ENCODE assay signal across 1 cellular context in the genomic region with DNA sequence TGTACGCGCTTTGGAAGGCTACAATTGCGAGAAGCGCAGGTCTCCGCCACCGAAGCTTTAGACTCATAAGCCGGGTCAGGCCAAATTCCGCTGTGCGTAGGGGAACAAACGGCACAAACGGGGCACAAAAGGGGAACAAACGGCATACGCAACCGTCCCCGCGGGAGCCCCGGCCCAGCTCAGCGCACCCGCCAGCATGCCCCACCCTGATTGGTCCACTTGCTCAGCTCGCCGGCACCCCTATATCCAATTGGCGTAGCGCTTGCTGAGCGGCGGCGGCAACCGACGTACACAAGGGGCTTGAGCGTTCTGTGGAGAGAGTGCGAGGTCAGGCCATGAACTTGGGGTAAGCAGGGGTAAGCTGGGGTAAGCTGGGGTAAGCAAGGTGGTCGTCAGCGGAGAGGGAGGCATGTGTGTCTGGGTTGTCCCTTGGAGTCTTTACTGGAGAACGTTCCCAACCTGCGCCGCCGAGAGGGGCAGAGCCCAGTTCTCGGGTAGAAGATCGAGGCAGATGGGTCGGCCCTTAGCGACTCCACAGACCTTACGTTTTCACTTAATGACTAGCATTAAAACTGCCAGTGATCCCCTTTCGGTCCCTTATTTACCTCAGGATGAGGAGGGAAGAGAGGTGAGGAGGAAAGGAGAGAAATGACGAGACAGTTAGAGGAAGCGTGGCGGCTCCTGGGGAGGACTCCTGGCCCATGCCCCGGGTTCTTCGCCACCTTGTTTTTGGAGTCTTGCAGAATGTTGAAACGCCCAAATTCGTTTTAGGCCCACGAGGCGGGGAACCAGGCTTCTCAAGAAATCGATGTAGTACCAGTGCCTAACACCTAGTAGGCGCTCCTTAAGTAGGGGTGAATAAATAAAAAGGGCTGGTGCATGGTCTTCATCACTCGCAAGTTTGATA.
TF ChIP-seq lines count a peak whose summit lies in the region.

A gene (plus strand): TSS at position 268 of the 907 bp plus-strand sequence. CDS start 68 bp downstream, at position 336.

TF ChIP-seq in HepG2, 621 proteins besides CTCF, POLR2A, EP300 and RAD21 (continued from another document and continues in another):
- TF ChIP-seq, protein P1, sequence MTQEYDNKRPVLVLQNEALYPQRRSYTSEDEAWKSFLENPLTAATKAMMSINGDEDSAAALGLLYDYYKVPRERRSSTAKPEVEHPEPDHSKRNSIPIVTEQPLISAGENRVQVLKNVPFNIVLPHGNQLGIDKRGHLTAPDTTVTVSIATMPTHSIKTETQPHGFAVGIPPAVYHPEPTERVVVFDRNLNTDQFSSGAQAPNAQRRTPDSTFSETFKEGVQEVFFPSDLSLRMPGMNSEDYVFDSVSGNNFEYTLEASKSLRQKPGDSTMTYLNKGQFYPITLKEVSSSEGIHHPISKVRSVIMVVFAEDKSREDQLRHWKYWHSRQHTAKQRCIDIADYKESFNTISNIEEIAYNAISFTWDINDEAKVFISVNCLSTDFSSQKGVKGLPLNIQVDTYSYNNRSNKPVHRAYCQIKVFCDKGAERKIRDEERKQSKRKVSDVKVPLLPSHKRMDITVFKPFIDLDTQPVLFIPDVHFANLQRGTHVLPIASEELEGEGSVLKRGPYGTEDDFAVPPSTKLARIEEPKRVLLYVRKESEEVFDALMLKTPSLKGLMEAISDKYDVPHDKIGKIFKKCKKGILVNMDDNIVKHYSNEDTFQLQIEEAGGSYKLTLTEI (CRISPR knock-in tag; conservative IDR thresholded peaks at IDR 0.05), result no peak
- 0 out of 2 replicates have a peak, but pooled peaks have one; percentile 38 for TF ChIP-seq ZFP41 (CRISPR knock-in tag; IDR thresholded peaks at IDR 0.05; ENCODE audit: borderline replicate concordance)
- no peak for TF ChIP-seq ZNF550 (CRISPR knock-in tag; IDR thresholded peaks at IDR 0.05; ENCODE audit: borderline replicate concordance)
- peak; percentile 68; the same call in 1 of the 2 replicates for TF ChIP-seq NFKB2 (CRISPR knock-in tag; IDR thresholded peaks at IDR 0.05; ENCODE audit: borderline replicate concordance)
- TF ChIP-seq ADNP (CRISPR knock-in tag; IDR thresholded peaks at IDR 0.05), result no peak
- TF ChIP-seq ZNF839 (CRISPR knock-in tag; IDR thresholded peaks at IDR 0.05; ENCODE audit: borderline replicate concordance), result 0 out of 2 replicates have a peak, but pooled peaks have one; percentile 16
- TF ChIP-seq ZSCAN20 (CRISPR knock-in tag; IDR thresholded peaks at IDR 0.05; ENCODE audit: borderline replicate concordance), result no peak
- no peak for TF ChIP-seq ZNF24 (IDR thresholded peaks at IDR 0.05)
- TF ChIP-seq, protein P2, sequence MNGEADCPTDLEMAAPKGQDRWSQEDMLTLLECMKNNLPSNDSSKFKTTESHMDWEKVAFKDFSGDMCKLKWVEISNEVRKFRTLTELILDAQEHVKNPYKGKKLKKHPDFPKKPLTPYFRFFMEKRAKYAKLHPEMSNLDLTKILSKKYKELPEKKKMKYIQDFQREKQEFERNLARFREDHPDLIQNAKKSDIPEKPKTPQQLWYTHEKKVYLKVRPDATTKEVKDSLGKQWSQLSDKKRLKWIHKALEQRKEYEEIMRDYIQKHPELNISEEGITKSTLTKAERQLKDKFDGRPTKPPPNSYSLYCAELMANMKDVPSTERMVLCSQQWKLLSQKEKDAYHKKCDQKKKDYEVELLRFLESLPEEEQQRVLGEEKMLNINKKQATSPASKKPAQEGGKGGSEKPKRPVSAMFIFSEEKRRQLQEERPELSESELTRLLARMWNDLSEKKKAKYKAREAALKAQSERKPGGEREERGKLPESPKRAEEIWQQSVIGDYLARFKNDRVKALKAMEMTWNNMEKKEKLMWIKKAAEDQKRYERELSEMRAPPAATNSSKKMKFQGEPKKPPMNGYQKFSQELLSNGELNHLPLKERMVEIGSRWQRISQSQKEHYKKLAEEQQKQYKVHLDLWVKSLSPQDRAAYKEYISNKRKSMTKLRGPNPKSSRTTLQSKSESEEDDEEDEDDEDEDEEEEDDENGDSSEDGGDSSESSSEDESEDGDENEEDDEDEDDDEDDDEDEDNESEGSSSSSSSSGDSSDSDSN (CRISPR knock-in tag; IDR thresholded peaks at IDR 0.05), result peak; percentile 46; the same call in 1 of the 2 replicates
- TF ChIP-seq HNRNPLL (IDR thresholded peaks at IDR 0.05; ENCODE audit: low read depth, low read length, poor library complexity, severe bottlenecking), result peak; percentile 69
- TF ChIP-seq ZSCAN9 (CRISPR knock-in tag; IDR thresholded peaks at IDR 0.05; ENCODE audit: borderline replicate concordance), result no peak
- no peak for TF ChIP-seq MYNN (CRISPR knock-in tag; IDR thresholded peaks at IDR 0.05; ENCODE audit: low read depth)
- TF ChIP-seq ETV5 (CRISPR knock-in tag; IDR thresholded peaks at IDR 0.05; ENCODE audit: borderline replicate concordance), result no peak
- TF ChIP-seq ZNF235 (CRISPR knock-in tag; IDR thresholded peaks at IDR 0.05; ENCODE audit: borderline replicate concordance), result 0 out of 2 replicates have a peak, but pooled peaks have one; percentile 49
- TF ChIP-seq HNRNPL (IDR thresholded peaks at IDR 0.05; ENCODE audit: low read depth, low read length), result no peak
- TF ChIP-seq ZNF552 (CRISPR knock-in tag; IDR thresholded peaks at IDR 0.05; ENCODE audit: borderline replicate concordance), result no peak
- peak; percentile 28; the same call in 1 of the 2 replicates for TF ChIP-seq FOSL2 (CRISPR knock-in tag; IDR thresholded peaks at IDR 0.05)
- no peak for TF ChIP-seq EHMT2 (IDR thresholded peaks at IDR 0.05; ENCODE audit: borderline replicate concordance, low read depth, low read length)
- TF ChIP-seq, protein P3, sequence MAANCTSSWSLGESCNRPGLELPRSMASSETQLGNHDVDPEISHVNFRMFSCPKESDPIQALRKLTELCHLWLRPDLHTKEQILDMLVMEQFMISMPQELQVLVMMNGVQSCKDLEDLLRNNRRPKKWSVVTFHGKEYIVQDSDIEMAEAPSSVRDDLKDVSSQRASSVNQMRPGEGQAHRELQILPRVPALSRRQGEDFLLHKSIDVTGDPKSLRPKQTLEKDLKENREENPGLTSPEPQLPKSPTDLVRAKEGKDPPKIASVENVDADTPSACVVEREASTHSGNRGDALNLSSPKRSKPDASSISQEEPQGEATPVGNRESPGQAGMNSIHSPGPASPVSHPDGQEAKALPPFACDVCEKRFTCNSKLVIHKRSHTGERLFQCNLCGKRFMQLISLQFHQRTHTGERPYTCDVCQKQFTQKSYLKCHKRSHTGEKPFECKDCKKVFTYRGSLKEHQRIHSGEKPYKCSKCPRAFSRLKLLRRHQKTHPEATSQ (CRISPR knock-in tag; IDR thresholded peaks at IDR 0.05; ENCODE audit: borderline replicate concordance), result no peak
- TF ChIP-seq HDAC6 (IDR thresholded peaks at IDR 0.05; ENCODE audit: low read depth, low read length), result no peak
- no peak for TF ChIP-seq ZFP36L2 (CRISPR knock-in tag; IDR thresholded peaks at IDR 0.05)
- 0 out of 2 replicates have a peak, but pooled peaks have one; percentile 73 for TF ChIP-seq NFKBIZ (CRISPR knock-in tag; IDR thresholded peaks at IDR 0.05)
- TF ChIP-seq ZNF430 (CRISPR knock-in tag; IDR thresholded peaks at IDR 0.05), result peak; percentile 77; the same call in 1 of the 2 replicates
- TF ChIP-seq SP1 (IDR thresholded peaks at IDR 0.05), result no peak
- no peak for TF ChIP-seq SP1 (CRISPR knock-in tag; IDR thresholded peaks at IDR 0.05)
- no peak for TF ChIP-seq MAZ (IDR thresholded peaks at IDR 0.05; ENCODE audit: borderline replicate concordance, low read depth, low read length)
- no peak; the same call in 1 of the 2 replicates for TF ChIP-seq MAZ (CRISPR knock-in tag; IDR thresholded peaks at IDR 0.05; ENCODE audit: low read depth)
- TF ChIP-seq NFE2 (CRISPR knock-in tag; IDR thresholded peaks at IDR 0.05), result no peak
- TF ChIP-seq GATAD1 (CRISPR knock-in tag; IDR thresholded peaks at IDR 0.05), result peak; percentile 89
- no peak for TF ChIP-seq TCF7L2 (IDR thresholded peaks at IDR 0.05; ENCODE audit: low read depth, low read length)
- TF ChIP-seq MYC (CRISPR knock-in tag; IDR thresholded peaks at IDR 0.05; ENCODE audit: borderline replicate concordance), result peak; percentile 78
- TF ChIP-seq TAF15 (IDR thresholded peaks at IDR 0.05; ENCODE audit: low read depth, low read length, poor library complexity, severe bottlenecking), result no peak
- TF ChIP-seq STAT5B (CRISPR knock-in tag; IDR thresholded peaks at IDR 0.05), result no peak
- no peak for TF ChIP-seq MED8 (CRISPR knock-in tag; IDR thresholded peaks at IDR 0.05; ENCODE audit: insufficient replicate concordance)
- peak; percentile 49 for TF ChIP-seq ZNF781 (CRISPR knock-in tag; IDR thresholded peaks at IDR 0.05; ENCODE audit: borderline replicate concordance, not compliant biosample characterization)
- TF ChIP-seq, protein P4, sequence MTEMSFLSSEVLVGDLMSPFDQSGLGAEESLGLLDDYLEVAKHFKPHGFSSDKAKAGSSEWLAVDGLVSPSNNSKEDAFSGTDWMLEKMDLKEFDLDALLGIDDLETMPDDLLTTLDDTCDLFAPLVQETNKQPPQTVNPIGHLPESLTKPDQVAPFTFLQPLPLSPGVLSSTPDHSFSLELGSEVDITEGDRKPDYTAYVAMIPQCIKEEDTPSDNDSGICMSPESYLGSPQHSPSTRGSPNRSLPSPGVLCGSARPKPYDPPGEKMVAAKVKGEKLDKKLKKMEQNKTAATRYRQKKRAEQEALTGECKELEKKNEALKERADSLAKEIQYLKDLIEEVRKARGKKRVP (CRISPR knock-in tag; IDR thresholded peaks at IDR 0.05), result peak in 1 of 2 experiments; percentile 66; a peak in 1 of 4 replicates
- 0 out of 2 replicates have a peak, but pooled peaks have one; percentile 46 for TF ChIP-seq ZNF230 (CRISPR knock-in tag; IDR thresholded peaks at IDR 0.05)
- no peak for TF ChIP-seq ZNF337 (CRISPR knock-in tag; IDR thresholded peaks at IDR 0.05; ENCODE audit: borderline replicate concordance, low read depth)
- TF ChIP-seq, protein P5, sequence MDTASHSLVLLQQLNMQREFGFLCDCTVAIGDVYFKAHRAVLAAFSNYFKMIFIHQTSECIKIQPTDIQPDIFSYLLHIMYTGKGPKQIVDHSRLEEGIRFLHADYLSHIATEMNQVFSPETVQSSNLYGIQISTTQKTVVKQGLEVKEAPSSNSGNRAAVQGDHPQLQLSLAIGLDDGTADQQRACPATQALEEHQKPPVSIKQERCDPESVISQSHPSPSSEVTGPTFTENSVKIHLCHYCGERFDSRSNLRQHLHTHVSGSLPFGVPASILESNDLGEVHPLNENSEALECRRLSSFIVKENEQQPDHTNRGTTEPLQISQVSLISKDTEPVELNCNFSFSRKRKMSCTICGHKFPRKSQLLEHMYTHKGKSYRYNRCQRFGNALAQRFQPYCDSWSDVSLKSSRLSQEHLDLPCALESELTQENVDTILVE (CRISPR knock-in tag; IDR thresholded peaks at IDR 0.05), result 0 out of 2 replicates have a peak, but pooled peaks have one; percentile 25
- no peak; the same call in 1 of the 2 replicates for TF ChIP-seq JUNB (CRISPR knock-in tag; IDR thresholded peaks at IDR 0.05; ENCODE audit: borderline replicate concordance)
- peak; percentile 91 for TF ChIP-seq ZNF883 (CRISPR knock-in tag; IDR thresholded peaks at IDR 0.05; ENCODE audit: not compliant biosample characterization)
- TF ChIP-seq, protein P6, sequence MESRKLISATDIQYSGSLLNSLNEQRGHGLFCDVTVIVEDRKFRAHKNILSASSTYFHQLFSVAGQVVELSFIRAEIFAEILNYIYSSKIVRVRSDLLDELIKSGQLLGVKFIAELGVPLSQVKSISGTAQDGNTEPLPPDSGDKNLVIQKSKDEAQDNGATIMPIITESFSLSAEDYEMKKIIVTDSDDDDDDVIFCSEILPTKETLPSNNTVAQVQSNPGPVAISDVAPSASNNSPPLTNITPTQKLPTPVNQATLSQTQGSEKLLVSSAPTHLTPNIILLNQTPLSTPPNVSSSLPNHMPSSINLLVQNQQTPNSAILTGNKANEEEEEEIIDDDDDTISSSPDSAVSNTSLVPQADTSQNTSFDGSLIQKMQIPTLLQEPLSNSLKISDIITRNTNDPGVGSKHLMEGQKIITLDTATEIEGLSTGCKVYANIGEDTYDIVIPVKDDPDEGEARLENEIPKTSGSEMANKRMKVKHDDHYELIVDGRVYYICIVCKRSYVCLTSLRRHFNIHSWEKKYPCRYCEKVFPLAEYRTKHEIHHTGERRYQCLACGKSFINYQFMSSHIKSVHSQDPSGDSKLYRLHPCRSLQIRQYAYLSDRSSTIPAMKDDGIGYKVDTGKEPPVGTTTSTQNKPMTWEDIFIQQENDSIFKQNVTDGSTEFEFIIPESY (CRISPR knock-in tag; IDR thresholded peaks at IDR 0.05), result no peak
- TF ChIP-seq, protein P7, sequence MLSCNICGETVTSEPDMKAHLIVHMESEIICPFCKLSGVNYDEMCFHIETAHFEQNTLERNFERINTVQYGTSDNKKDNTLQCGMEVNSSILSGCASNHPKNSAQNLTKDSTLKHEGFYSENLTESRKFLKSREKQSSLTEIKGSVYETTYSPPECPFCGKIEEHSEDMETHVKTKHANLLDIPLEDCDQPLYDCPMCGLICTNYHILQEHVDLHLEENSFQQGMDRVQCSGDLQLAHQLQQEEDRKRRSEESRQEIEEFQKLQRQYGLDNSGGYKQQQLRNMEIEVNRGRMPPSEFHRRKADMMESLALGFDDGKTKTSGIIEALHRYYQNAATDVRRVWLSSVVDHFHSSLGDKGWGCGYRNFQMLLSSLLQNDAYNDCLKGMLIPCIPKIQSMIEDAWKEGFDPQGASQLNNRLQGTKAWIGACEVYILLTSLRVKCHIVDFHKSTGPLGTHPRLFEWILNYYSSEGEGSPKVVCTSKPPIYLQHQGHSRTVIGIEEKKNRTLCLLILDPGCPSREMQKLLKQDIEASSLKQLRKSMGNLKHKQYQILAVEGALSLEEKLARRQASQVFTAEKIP (CRISPR knock-in tag; IDR thresholded peaks at IDR 0.05; ENCODE audit: borderline replicate concordance), result no peak
- TF ChIP-seq SAP130 (CRISPR knock-in tag; IDR thresholded peaks at IDR 0.05; ENCODE audit: low read depth), result peak; percentile 95
- peak; percentile 68; the same call in 1 of the 2 replicates for TF ChIP-seq ZSCAN31 (CRISPR knock-in tag; IDR thresholded peaks at IDR 0.05; ENCODE audit: low read depth)
- TF ChIP-seq, protein P8, sequence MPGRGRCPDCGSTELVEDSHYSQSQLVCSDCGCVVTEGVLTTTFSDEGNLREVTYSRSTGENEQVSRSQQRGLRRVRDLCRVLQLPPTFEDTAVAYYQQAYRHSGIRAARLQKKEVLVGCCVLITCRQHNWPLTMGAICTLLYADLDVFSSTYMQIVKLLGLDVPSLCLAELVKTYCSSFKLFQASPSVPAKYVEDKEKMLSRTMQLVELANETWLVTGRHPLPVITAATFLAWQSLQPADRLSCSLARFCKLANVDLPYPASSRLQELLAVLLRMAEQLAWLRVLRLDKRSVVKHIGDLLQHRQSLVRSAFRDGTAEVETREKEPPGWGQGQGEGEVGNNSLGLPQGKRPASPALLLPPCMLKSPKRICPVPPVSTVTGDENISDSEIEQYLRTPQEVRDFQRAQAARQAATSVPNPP (CRISPR knock-in tag; IDR thresholded peaks at IDR 0.05), result no peak
- TF ChIP-seq RBFOX2 (IDR thresholded peaks at IDR 0.05; ENCODE audit: low read depth, low read length), result peak; percentile 87
- TF ChIP-seq XRCC5 (optimal IDR thresholded peaks at IDR 0.05; ENCODE audit: low read length), result no peak
- no peak for TF ChIP-seq CHD2 (IDR thresholded peaks at IDR 0.05; ENCODE audit: low read depth, low read length)
- TF ChIP-seq ZNF383 (CRISPR knock-in tag; IDR thresholded peaks at IDR 0.05; ENCODE audit: borderline replicate concordance), result 0 out of 2 replicates have a peak, but pooled peaks have one; percentile 45
- no peak; the same call in 1 of the 2 replicates for TF ChIP-seq ZNF746 (CRISPR knock-in tag; IDR thresholded peaks at IDR 0.05)
